34 cellular contexts compared by ENCODE assay signal in genomic region chr14:55233591-55233990, GRCh38. TPM values are rescaled to one million over a fixed set of nuclear protein-coding genes. Genes with fewer than 3 reads are reported as not detected.
DNase-seq lines count a peak whose midpoint lies in the region; ATAC-seq, FAIRE-seq and TF ChIP-seq lines count a peak whose summit lies in the region.
"Had no signal": no experiment of that assay in that cellular context is flagged by ENCODE, and none has a peak within 500 bp of the region (broad histone marks: within the 10 kb centered on the region; RNA-seq: fewer than 3 reads in every experiment).

No MANE protein-coding gene starts in this region.

- WGBS in small intestine, 3 donors = 16 to 40% (median 20%) methylated on average over 3 of the region's 3 CpGs

- DNase-seq in left ventricle myocardium inferior (no peak), Right ventricle myocardium superior (no peak), left ventricle myocardium superior (no peak), right atrium auricular region (ENCODE audit: low spot score) (no peak), small intestine (peak; percentile 29), COLO668 (lab: John Stamatoyannopoulos, UW; ENCODE audit: unreplicated experiment) (no peak)
- DNase-seq: 8988T; ACHN; AML-193; BE2C; C1 segment of cervical spinal cord; Caco-2; Calu3; CD4-positive, alpha-beta memory T cell; CD4-positive, alpha-beta T cell; CD4-positive, CD25-positive, alpha-beta regulatory T cell; CD8-positive, alpha-beta memory T cell; CD8-positive, alpha-beta T cell; COR-L47; DMS 273 treated with DMSO at 0.1 percent for 48 hours; DMS153; DMS53; DMS79; DMS79 treated with DMSO at 0.1 percent for 48 hours; DND-41; EL had no signal

- intact Hi-C loops in left ventricle myocardium inferior (cut with micrococcal nuclease) (no loop called here), Right ventricle myocardium superior (cut with DNase I) (no loop called here), left ventricle myocardium superior (cut with micrococcal nuclease) (no loop called here)

- peak overlapping the region; percentile 44 for H3K27ac ChIP-seq in left ventricle myocardium inferior (replicated peaks)
- H3K27ac ChIP-seq in right atrium auricular region = no peak overlapping the region
- no peak overlapping the region for H3K27ac ChIP-seq in small intestine (ENCODE audit: low read depth in 1 of 2, low read length in 1 of 2)
- H3K27ac ChIP-seq: 22Rv1; A549; BLaER1; BLaER1 treated with 17β-estradiol and CSF1 and Interleukin-3, amounts not matched to agents 10 nM and 100 nM; C4-2B had no signal

- H3K4me3 ChIP-seq in left ventricle myocardium inferior (no peak overlapping the region), right atrium auricular region (no peak overlapping the region), small intestine (ENCODE audit: low read depth in 1 of 2, low read length in 2 of 2) (no peak overlapping the region)
- H3K4me3 ChIP-seq: A549; BLaER1; BLaER1 treated with 17β-estradiol and CSF1 and Interleukin-3, amounts not matched to agents 10 nM and 100 nM had no signal

- H3K36me3 ChIP-seq in left ventricle myocardium inferior (no peaks in the 10 kb centered on the region), right atrium auricular region (no peaks in the 10 kb centered on the region), small intestine (ENCODE audit: control insufficient read depth in 2 of 2, insufficient read depth in 2 of 2, low read length in 2 of 2) (no peaks in the 10 kb centered on the region)
- H3K36me3 ChIP-seq: BE2C; BLaER1; BLaER1 treated with 17β-estradiol and CSF1 and Interleukin-3, amounts not matched to agents 10 nM and 100 nM had no signal

- TF ChIP-seq CTCF in left ventricle myocardium inferior (IDR thresholded peaks at IDR 0.05; ENCODE audit: borderline replicate concordance) (no peak), right atrium auricular region (IDR thresholded peaks at IDR 0.05) (no peak)

- no peak for FAIRE-seq in small intestine (lab: Jason Lieb, UNC)
- FAIRE-seq: A204.1, A549, D721Med had no signal

- H3K27me3 ChIP-seq in left ventricle myocardium inferior (ENCODE audit: low read depth) (no peaks in the 10 kb centered on the region), right atrium auricular region (no peaks in the 10 kb centered on the region), small intestine (ENCODE audit: control insufficient read depth in 2 of 2, insufficient read depth in 2 of 2, low read length in 2 of 2) (no peaks in the 10 kb centered on the region)
- H3K27me3 ChIP-seq: BLaER1; BLaER1 treated with 17β-estradiol and CSF1 and Interleukin-3, amounts not matched to agents 10 nM and 100 nM had no signal

- H3K4me1 ChIP-seq in left ventricle myocardium inferior = peaks cover 15% of the 10 kb centered on the region
- H3K4me1 ChIP-seq in right atrium auricular region = no peaks in the 10 kb centered on the region
- H3K4me1 ChIP-seq in small intestine (ENCODE audit: control insufficient read depth in 2 of 2, insufficient read depth in 1 of 2, low read depth in 1 of 2, low read length in 1 of 2) = no peaks in the 10 kb centered on the region
- H3K4me1 ChIP-seq: A549, BE2C, BLaER1, Caco-2 had no signal

- ATAC-seq in Right ventricle myocardium superior (ENCODE audit: poor library complexity) (no peak), left ventricle myocardium superior (peak; percentile 14)
- ATAC-seq: A549; CD8-positive, alpha-beta T cell had no signal

- H3K9me3 ChIP-seq in left ventricle myocardium inferior (replicated peaks) (no peaks in the 10 kb centered on the region), right atrium auricular region (no peaks in the 10 kb centered on the region), small intestine (ENCODE audit: control insufficient read depth, low read depth) (no peaks in the 10 kb centered on the region)
- H3K9me3 ChIP-seq: A549, BE2C, BLaER1, Caco-2 had no signal

RNA-seq across cellular contexts. Expression of gene FBXO34, which starts 37.6 kb away (rescaled TPM):
- total RNA-seq in left ventricle myocardium inferior (22.4 TPM), Right ventricle myocardium superior (24.6 TPM), left ventricle myocardium superior (27.2 TPM), right atrium auricular region (10 to 100 TPM; 26.0 to 32.7 TPM)
- 10 to 100 TPM; 13.5 to 16.1 (median 13.6) TPM for polyA plus RNA-seq in small intestine

RNA-seq across cellular contexts. Expression of gene DLGAP5, which starts 42.2 kb away (rescaled TPM):
- 0.14 TPM for total RNA-seq in left ventricle myocardium inferior
- total RNA-seq in Right ventricle myocardium superior = 0.27 TPM
- 0.35 TPM for total RNA-seq in left ventricle myocardium superior
- total RNA-seq in right atrium auricular region = 1 to 10 TPM in 1 of 2 donors, under 1 TPM in 1; 0.08 to 1.2 TPM
- polyA plus RNA-seq in small intestine = 10 to 100 TPM in 1 of 3 donors, 1 to 10 TPM in 1, under 1 TPM in 1; 0.81 to 13.2 (median 1.3) TPM
- total RNA-seq: B cell; CD4-positive, alpha-beta memory T cell had no signal
- polyA plus RNA-seq: CD4-positive, alpha-beta memory T cell had no signal
